ENCODE assay signal across 1 cellular context in genomic region chr2:120539937-120540718, GRCh38.
TF ChIP-seq lines count a peak whose summit lies in the region.

No MANE protein-coding gene starts in this region.

TF ChIP-seq in HepG2, 621 proteins besides CTCF, POLR2A, EP300 and RAD21 (continued from another document and continues in another):
- TF ChIP-seq KIAA2018 (CRISPR knock-in tag; IDR thresholded peaks at IDR 0.05; ENCODE audit: borderline replicate concordance) (no peak), GATAD1 (CRISPR knock-in tag; IDR thresholded peaks at IDR 0.05) (no peak; the same call in 1 of the 2 replicates), ZMYM2 (CRISPR knock-in tag; IDR thresholded peaks at IDR 0.05) (peak; percentile 52; the same call in 1 of the 2 replicates), FOXC1 (CRISPR knock-in tag; IDR thresholded peaks at IDR 0.05; ENCODE audit: borderline replicate concordance) (no peak; the same call in 1 of the 2 replicates), HIVEP1 (CRISPR knock-in tag; IDR thresholded peaks at IDR 0.05) (no peak), TOPORS (CRISPR knock-in tag; IDR thresholded peaks at IDR 0.05) (peak; percentile 81; the same call in 1 of the 2 replicates), MYC (CRISPR knock-in tag; IDR thresholded peaks at IDR 0.05; ENCODE audit: borderline replicate concordance) (peak; percentile 79), ARNT2 (CRISPR knock-in tag; IDR thresholded peaks at IDR 0.05; ENCODE audit: low read depth) (peak; percentile 71; the same call in 1 of the 2 replicates), FOXK2 (IDR thresholded peaks at IDR 0.05) (peak; percentile 91), ZFP36 (IDR thresholded peaks at IDR 0.05; ENCODE audit: borderline replicate concordance, low read depth, low read length, partially characterized antibody) (no peak), CEBPB (IDR thresholded peaks at IDR 0.05; ENCODE audit: borderline replicate concordance, low read depth, low read length) (peak; percentile 97), E2F2 (CRISPR knock-in tag; IDR thresholded peaks at IDR 0.05; ENCODE audit: borderline replicate concordance) (no peak), ZNF704 (CRISPR knock-in tag; IDR thresholded peaks at IDR 0.05; ENCODE audit: borderline replicate concordance) (0 out of 2 replicates have a peak, but pooled peaks have one; percentile 25), TCF7 (IDR thresholded peaks at IDR 0.05; ENCODE audit: low read depth) (no peak; the same call in 1 of the 2 replicates), ZNF687 (CRISPR knock-in tag; IDR thresholded peaks at IDR 0.05) (peak; percentile 97), ARHGAP35 (CRISPR knock-in tag; IDR thresholded peaks at IDR 0.05; ENCODE audit: borderline replicate concordance) (peak; percentile 76; the same call in 1 of the 2 replicates), HES4 (CRISPR knock-in tag; IDR thresholded peaks at IDR 0.05; ENCODE audit: borderline replicate concordance) (peak; percentile 53; the same call in 1 of the 2 replicates), ZNF740 (CRISPR knock-in tag; IDR thresholded peaks at IDR 0.05) (no peak), ZNF883 (CRISPR knock-in tag; IDR thresholded peaks at IDR 0.05; ENCODE audit: not compliant biosample characterization) (no peak)
- TF ChIP-seq, protein P1, sequence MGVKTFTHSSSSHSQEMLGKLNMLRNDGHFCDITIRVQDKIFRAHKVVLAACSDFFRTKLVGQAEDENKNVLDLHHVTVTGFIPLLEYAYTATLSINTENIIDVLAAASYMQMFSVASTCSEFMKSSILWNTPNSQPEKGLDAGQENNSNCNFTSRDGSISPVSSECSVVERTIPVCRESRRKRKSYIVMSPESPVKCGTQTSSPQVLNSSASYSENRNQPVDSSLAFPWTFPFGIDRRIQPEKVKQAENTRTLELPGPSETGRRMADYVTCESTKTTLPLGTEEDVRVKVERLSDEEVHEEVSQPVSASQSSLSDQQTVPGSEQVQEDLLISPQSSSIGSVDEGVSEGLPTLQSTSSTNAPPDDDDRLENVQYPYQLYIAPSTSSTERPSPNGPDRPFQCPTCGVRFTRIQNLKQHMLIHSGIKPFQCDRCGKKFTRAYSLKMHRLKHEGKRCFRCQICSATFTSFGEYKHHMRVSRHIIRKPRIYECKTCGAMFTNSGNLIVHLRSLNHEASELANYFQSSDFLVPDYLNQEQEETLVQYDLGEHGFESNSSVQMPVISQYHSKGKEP (CRISPR knock-in tag; IDR thresholded peaks at IDR 0.05), result no peak
- TF ChIP-seq, protein P2, sequence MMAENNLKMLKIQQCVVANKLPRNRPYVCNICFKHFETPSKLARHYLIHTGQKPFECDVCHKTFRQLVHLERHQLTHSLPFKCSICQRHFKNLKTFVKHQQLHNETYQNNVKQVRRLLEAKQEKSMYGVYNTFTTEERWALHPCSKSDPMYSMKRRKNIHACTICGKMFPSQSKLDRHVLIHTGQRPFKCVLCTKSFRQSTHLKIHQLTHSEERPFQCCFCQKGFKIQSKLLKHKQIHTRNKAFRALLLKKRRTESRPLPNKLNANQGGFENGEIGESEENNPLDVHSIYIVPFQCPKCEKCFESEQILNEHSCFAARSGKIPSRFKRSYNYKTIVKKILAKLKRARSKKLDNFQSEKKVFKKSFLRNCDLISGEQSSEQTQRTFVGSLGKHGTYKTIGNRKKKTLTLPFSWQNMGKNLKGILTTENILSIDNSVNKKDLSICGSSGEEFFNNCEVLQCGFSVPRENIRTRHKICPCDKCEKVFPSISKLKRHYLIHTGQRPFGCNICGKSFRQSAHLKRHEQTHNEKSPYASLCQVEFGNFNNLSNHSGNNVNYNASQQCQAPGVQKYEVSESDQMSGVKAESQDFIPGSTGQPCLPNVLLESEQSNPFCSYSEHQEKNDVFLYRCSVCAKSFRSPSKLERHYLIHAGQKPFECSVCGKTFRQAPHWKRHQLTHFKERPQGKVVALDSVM (CRISPR knock-in tag; IDR thresholded peaks at IDR 0.05), result no peak
- TF ChIP-seq, protein P3, sequence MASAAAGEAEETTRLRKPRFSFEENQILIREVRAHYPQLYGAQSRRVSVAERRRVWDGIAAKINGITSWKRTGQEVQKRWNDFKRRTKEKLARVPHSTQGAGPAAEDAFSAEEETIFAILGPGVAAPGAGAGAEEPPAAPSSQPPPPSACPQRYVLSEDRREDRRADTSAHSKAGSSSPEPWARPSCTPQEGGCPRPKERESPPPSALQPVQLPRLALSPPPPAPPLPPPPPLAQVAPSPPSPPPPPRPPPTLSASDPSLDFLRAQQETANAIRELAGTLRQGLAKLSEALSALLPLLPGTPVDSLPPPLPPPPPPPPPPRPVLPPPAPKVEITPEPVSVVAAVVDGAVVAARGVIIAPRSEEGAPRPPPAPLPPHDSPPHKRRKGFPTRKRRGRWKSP (CRISPR knock-in tag; IDR thresholded peaks at IDR 0.05), result no peak
- TF ChIP-seq, protein P4, sequence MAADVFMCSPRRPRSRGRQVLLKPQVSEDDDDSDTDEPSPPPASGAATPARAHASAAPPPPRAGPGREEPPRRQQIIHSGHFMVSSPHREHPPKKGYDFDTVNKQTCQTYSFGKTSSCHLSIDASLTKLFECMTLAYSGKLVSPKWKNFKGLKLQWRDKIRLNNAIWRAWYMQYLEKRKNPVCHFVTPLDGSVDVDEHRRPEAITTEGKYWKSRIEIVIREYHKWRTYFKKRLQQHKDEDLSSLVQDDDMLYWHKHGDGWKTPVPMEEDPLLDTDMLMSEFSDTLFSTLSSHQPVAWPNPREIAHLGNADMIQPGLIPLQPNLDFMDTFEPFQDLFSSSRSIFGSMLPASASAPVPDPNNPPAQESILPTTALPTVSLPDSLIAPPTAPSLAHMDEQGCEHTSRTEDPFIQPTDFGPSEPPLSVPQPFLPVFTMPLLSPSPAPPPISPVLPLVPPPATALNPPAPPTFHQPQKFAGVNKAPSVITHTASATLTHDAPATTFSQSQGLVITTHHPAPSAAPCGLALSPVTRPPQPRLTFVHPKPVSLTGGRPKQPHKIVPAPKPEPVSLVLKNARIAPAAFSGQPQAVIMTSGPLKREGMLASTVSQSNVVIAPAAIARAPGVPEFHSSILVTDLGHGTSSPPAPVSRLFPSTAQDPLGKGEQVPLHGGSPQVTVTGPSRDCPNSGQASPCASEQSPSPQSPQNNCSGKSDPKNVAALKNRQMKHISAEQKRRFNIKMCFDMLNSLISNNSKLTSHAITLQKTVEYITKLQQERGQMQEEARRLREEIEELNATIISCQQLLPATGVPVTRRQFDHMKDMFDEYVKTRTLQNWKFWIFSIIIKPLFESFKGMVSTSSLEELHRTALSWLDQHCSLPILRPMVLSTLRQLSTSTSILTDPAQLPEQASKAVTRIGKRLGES (CRISPR knock-in tag; IDR thresholded peaks at IDR 0.05; ENCODE audit: borderline replicate concordance), result no peak
